22 cellular contexts compared by ENCODE assay signal in genomic region chrX:14919421-14919820, GRCh38.
"Had no signal": no experiment of that assay in that cellular context is flagged by ENCODE, and none has a peak within 500 bp of the region (broad histone marks: within the 10 kb centered on the region; RNA-seq: fewer than 3 reads in every experiment).

No MANE protein-coding gene starts in this region.

- H3K79me2 ChIP-seq: hepatocyte had no signal

- H3K36me3 ChIP-seq: colonic mucosa, thoracic aorta, transverse colon had no signal

- H3K4me1 Mint-ChIP-seq: endodermal cell, naive B cell, nephron had no signal

- H3K9me3 ChIP-seq: colonic mucosa, left ventricle myocardium inferior, lower lobe of right lung, sigmoid colon, stomach, thoracic aorta, transverse colon had no signal

- FAIRE-seq: kidney had no signal

- H3K4me3 Mint-ChIP-seq: endodermal cell, memory B cell, mesothelial cell of epicardium, naive B cell, nephron had no signal

- H3K4me2 ChIP-seq: hepatocyte had no signal

- H3K9me3 Mint-ChIP-seq: memory B cell, naive B cell, nephron had no signal

- H3K27ac Mint-ChIP-seq: endodermal cell, memory B cell, mesothelial cell of epicardium, nephron had no signal

- DNase-seq: colonic mucosa; dermis blood vessel endothelial cell; endodermal cell; foreskin melanocyte; head of caudate nucleus; kidney; left cardiac atrium; left ventricle myocardium inferior; lower lobe of right lung; naive B cell; posterior cingulate gyrus; sigmoid colon; stimulated activated naive CD4-positive, alpha-beta T cell; stomach; substantia nigra; transverse colon had no signal

- H3K27me3 Mint-ChIP-seq: memory B cell, naive B cell had no signal

- H3K27me3 ChIP-seq: colonic mucosa, hepatocyte, sigmoid colon, stomach, transverse colon had no signal

- H3K4me3 ChIP-seq: colonic mucosa, hepatocyte, left ventricle myocardium inferior, lower lobe of right lung, sigmoid colon, skin epidermis, stomach, thoracic aorta, transverse colon had no signal

- H3K4me1 ChIP-seq: colonic mucosa, left ventricle myocardium inferior, lower lobe of right lung, sigmoid colon, stomach, transverse colon had no signal

- H2AFZ ChIP-seq: hepatocyte had no signal

- H3K27ac ChIP-seq: colonic mucosa, hepatocyte, left ventricle myocardium inferior, lower lobe of right lung, sigmoid colon, skin epidermis, stomach, transverse colon had no signal
